Comparison of ENCODE assay signal across 25 cellular contexts in the genomic region with DNA sequence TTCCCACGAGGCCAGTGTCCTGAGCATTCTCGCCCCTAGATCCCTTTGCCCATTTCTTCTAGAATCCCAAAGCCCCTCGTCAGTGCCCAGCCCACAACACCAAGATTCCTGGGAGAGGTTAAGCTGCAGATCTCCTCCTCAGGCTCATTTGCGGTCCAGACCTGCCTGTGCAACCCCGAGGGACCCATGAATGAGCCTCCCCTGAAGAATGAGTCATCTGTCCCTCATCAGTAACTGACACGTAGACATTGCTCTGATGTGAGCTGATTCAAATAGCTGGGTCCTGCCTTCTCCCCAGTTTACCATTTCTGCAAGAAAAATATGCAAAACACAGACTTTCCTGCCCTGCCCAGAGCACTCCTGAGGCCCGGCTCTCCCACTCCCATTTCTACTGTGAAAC.
DNase-seq lines count a peak whose midpoint lies in the region; ATAC-seq and FAIRE-seq lines count a peak whose summit lies in the region.
"Had no signal": no experiment of that assay in that cellular context is flagged by ENCODE, and none has a peak within 500 bp of the region (broad histone marks: within the 10 kb centered on the region; RNA-seq: fewer than 3 reads in every experiment).

No MANE protein-coding gene starts in this region.

- no peak overlapping the region for H2BK120ac ChIP-seq in neuronal stem cell (ENCODE audit: low read depth, low read length)

- no peak overlapping the region for H3K18ac ChIP-seq in neuronal stem cell (ENCODE audit: low read length)

- H3K27me3 Mint-ChIP-seq in stimulated activated memory B cell treated with anti-CD40 and anti-IgM and Interleukin-4, amounts not matched to agents 10 μg/mL and 1 μg/mL and 100 μg/mL, for 72 hours: no peaks in the 10 kb centered on the region
- H3K27me3 Mint-ChIP-seq: B cell; CD4-positive, alpha-beta T cell had no signal

- no peak overlapping the region for H3K23ac ChIP-seq in neuronal stem cell (ENCODE audit: low read depth, low read length, poor library complexity)

- FAIRE-seq in urothelium cell line (lab: Jason Lieb, UNC): no peak
- FAIRE-seq: A549, D721Med, GM12878, GM12892, GM18507 had no signal

- no peaks in the 10 kb centered on the region for H3K27me3 ChIP-seq in neuronal stem cell (ENCODE audit: control insufficient read depth in 3 of 3, insufficient read depth in 3 of 3, low read depth in 1 of 3, low read length in 3 of 3)
- H3K27me3 ChIP-seq: BLaER1 treated with 17β-estradiol and CSF1 and Interleukin-3, amounts not matched to agents 10 nM and 100 nM had no signal

- H3K4me1 Mint-ChIP-seq in stimulated activated memory B cell treated with anti-CD40 and anti-IgM and Interleukin-4, amounts not matched to agents 10 μg/mL and 1 μg/mL and 100 μg/mL, for 72 hours: no peaks in the 10 kb centered on the region
- H3K4me1 Mint-ChIP-seq: B cell had no signal

- no peaks in the 10 kb centered on the region for H3K79me1 ChIP-seq in neuronal stem cell (ENCODE audit: low read depth, low read length)

- no peak overlapping the region for H3K4me3 ChIP-seq in neuronal stem cell (ENCODE audit: low read length in 2 of 2)
- H3K4me3 ChIP-seq: A549; BLaER1 treated with 17β-estradiol and CSF1 and Interleukin-3, amounts not matched to agents 10 nM and 100 nM; GM12878 had no signal

- H3K14ac ChIP-seq in neuronal stem cell (ENCODE audit: low read length): no peak overlapping the region

- H2AFZ ChIP-seq in neuronal stem cell (ENCODE audit: low read length): no peak overlapping the region

- no peak overlapping the region for H4K8ac ChIP-seq in neuronal stem cell (ENCODE audit: low read depth, low read length)

- no peaks in the 10 kb centered on the region for H3K4me1 ChIP-seq in neuronal stem cell (ENCODE audit: control insufficient read depth in 2 of 2, insufficient read depth in 1 of 2, low read depth in 1 of 2, low read length in 2 of 2)
- H3K4me1 ChIP-seq: A549, Caco-2 had no signal

- H2AK5ac ChIP-seq in neuronal stem cell (ENCODE audit: low read depth, low read length): peak overlapping the region; percentile 23

- DNase-seq in Right ventricle myocardium inferior (ENCODE audit: missing footprints) (peak; percentile 13), left ventricle myocardium superior (no peak), SW480 (ENCODE audit: low spot score) (peak; percentile 9), neuronal stem cell (ENCODE audit: low spot score) (no peak), urothelium cell line (ENCODE audit: low spot score) (peak; percentile 47), NCI-H1048 (lab: John Stamatoyannopoulos, UW) (no peak)
- DNase-seq: AML-193; Caco-2; Calu3; CD4-positive, alpha-beta T cell; CD8-positive, alpha-beta T cell; DMS79 treated with DMSO at 0.1 percent for 48 hours; EL; GDM1 had no signal

- H3K9me3 ChIP-seq in neuronal stem cell (replicated peaks in 1 of 2; ENCODE audit: control insufficient read depth in 2 of 2, insufficient read depth in 1 of 2, low read depth in 1 of 2, low read length in 2 of 2): peaks cover 0 to 3% of the 10 kb centered on the region in 2 donors
- H3K9me3 ChIP-seq: A549, Caco-2 had no signal

- H3K36me3 ChIP-seq in neuronal stem cell (replicated peaks in 1 of 2; ENCODE audit: control insufficient read depth in 2 of 2, insufficient read depth in 2 of 2, low read length in 2 of 2): no peaks in the 10 kb centered on the region
- H3K36me3 ChIP-seq: BLaER1 treated with 17β-estradiol and CSF1 and Interleukin-3, amounts not matched to agents 10 nM and 100 nM had no signal

- no CpG with 5 or more reads among the region's 7 CpGs for WGBS in neuronal stem cell (ENCODE audit: extremely low coverage in 2 of 2, insufficient read length in 2 of 2, insufficient replicate concordance in 1 of 2), 2 donors

- no peak overlapping the region for H2BK15ac ChIP-seq in neuronal stem cell (ENCODE audit: low read length)

- no peak overlapping the region for H3K9ac ChIP-seq in neuronal stem cell (ENCODE audit: low read depth, low read length, poor library complexity)
- H3K9ac ChIP-seq: BLaER1 treated with 17β-estradiol and CSF1 and Interleukin-3, amounts not matched to agents 10 nM and 100 nM had no signal

- peak overlapping the region; percentile 54 for H2BK5ac ChIP-seq in neuronal stem cell (ENCODE audit: low read length)

- H3K36me3 Mint-ChIP-seq in stimulated activated memory B cell treated with anti-CD40 and anti-IgM and Interleukin-4, amounts not matched to agents 10 μg/mL and 1 μg/mL and 100 μg/mL, for 72 hours: no peaks in the 10 kb centered on the region
- H3K36me3 Mint-ChIP-seq: CD8-positive, alpha-beta T cell had no signal

- H3K4ac ChIP-seq in neuronal stem cell (ENCODE audit: low read length): no peak overlapping the region

- H2BK12ac ChIP-seq in neuronal stem cell (ENCODE audit: low read length): no peak overlapping the region

- intact Hi-C loops in Right ventricle myocardium inferior (cut with DNase I): no loop called here
- intact Hi-C loops in left ventricle myocardium superior (cut with micrococcal nuclease): no loop called here

- H3K27ac ChIP-seq in neuronal stem cell (replicated peaks; ENCODE audit: low read length): no peak overlapping the region
- H3K27ac ChIP-seq: 22Rv1; A549; BLaER1 treated with 17β-estradiol and CSF1 and Interleukin-3, amounts not matched to agents 10 nM and 100 nM; C4-2B had no signal

- no peak overlapping the region for H3K4me2 ChIP-seq in neuronal stem cell (ENCODE audit: insufficient read depth, low read length, poor library complexity, severe bottlenecking)
- H3K4me2 ChIP-seq: A549; BLaER1 treated with 17β-estradiol and CSF1 and Interleukin-3, amounts not matched to agents 10 nM and 100 nM had no signal

- no peak overlapping the region for H3K4me3 Mint-ChIP-seq in stimulated activated memory B cell treated with anti-CD40 and anti-IgM and Interleukin-4, amounts not matched to agents 10 μg/mL and 1 μg/mL and 100 μg/mL, for 72 hours
- H3K4me3 Mint-ChIP-seq: B cell; CD4-positive, alpha-beta T cell; CD8-positive, alpha-beta T cell had no signal

- H4K91ac ChIP-seq in neuronal stem cell (ENCODE audit: low read depth, low read length, poor library complexity): no peak overlapping the region

- ATAC-seq in Right ventricle myocardium inferior (no peak), left ventricle myocardium superior (no peak), HG02763 (IDR thresholded peaks at IDR 0.05; ENCODE audit: unreplicated experiment) (no peak)
- no peak for ATAC-seq in stimulated activated memory B cell treated with anti-CD40 and anti-IgM and Interleukin-4, amounts not matched to agents 10 μg/mL and 1 μg/mL and 100 μg/mL, for 72 hours
- ATAC-seq: A549; CD8-positive, alpha-beta T cell; GM12878 had no signal

- no peak overlapping the region for H3K27ac Mint-ChIP-seq in stimulated activated memory B cell treated with anti-CD40 and anti-IgM and Interleukin-4, amounts not matched to agents 10 μg/mL and 1 μg/mL and 100 μg/mL, for 72 hours
- H3K27ac Mint-ChIP-seq: B cell; CD4-positive, alpha-beta T cell; CD8-positive, alpha-beta T cell had no signal

- peaks cover 8% of the 10 kb centered on the region for H3K9me3 Mint-ChIP-seq in stimulated activated memory B cell treated with anti-CD40 and anti-IgM and Interleukin-4, amounts not matched to agents 10 μg/mL and 1 μg/mL and 100 μg/mL, for 72 hours

Comparison
In these comparisons a context has a peak if more than half of its experiments do, and no peak if none do; other contexts are left out.
1. DNase-seq: peak in Right ventricle myocardium inferior (single experiment), SW480 (single experiment) and urothelium cell line (single experiment); none in left ventricle myocardium superior (single experiment), neuronal stem cell (single experiment) and NCI-H1048 (single experiment).